1 cellular context compared by ENCODE assay signal in the genomic region with DNA sequence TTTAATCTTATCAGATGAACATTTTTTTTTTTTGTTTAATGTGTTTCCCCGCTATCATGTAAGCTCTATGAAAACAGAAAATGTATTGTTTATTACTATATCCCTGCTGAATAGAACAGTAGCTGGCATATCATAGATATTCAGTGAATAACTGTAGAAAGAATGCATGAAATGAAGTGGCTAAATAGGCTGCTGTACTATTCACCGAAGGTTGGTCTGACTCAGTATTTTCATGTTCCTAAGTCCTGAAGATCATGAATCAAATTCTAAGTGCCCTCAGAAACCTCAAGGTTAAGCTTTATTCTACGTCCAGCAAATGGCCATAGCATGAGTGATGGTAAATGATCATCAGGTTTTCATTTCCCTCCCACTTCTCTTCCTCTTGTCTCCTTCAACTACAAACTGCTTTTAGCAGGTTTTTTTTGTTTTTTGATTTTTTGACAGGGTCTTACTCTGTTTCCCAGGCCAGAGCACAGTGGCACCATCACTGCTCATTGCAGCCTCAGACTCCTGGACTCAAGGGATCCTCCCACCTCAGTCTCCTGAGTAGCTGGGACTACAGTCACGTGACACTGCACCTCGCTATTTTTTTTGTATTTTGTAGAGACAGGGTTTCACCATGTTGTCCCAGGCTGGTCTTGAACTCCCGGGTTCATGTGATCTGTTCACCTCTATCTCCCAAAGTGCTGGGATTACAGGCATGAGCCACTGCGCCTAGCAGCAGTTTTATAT.
TF ChIP-seq lines count a peak whose summit lies in the region.

No MANE protein-coding gene starts in this region.

TF ChIP-seq in SK-N-SH, 30 proteins besides CTCF, POLR2A, EP300 and RAD21 (continued from another document):
- TF ChIP-seq, protein P1, sequence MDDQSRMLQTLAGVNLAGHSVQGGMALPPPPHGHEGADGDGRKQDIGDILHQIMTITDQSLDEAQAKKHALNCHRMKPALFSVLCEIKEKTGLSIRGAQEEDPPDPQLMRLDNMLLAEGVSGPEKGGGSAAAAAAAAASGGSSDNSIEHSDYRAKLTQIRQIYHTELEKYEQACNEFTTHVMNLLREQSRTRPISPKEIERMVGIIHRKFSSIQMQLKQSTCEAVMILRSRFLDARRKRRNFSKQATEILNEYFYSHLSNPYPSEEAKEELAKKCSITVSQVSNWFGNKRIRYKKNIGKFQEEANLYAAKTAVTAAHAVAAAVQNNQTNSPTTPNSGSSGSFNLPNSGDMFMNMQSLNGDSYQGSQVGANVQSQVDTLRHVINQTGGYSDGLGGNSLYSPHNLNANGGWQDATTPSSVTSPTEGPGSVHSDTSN (IDR thresholded peaks at IDR 0.05), result peak; percentile 56
- TF ChIP-seq RXRA (IDR thresholded peaks at IDR 0.05; ENCODE audit: borderline replicate concordance, low read depth), result peak; percentile 34; the same call in 1 of the 2 replicates
- no peak for TF ChIP-seq GATA2 (CRISPR knock-in tag; IDR thresholded peaks at IDR 0.05)
- peak; percentile 55 for TF ChIP-seq JUND (IDR thresholded peaks at IDR 0.05)
- peak; percentile 76 for TF ChIP-seq FOSL2 (IDR thresholded peaks at IDR 0.05; ENCODE audit: borderline replicate concordance, low read depth)
